ENCODE assay signal across 38 cellular contexts in the genomic region with DNA sequence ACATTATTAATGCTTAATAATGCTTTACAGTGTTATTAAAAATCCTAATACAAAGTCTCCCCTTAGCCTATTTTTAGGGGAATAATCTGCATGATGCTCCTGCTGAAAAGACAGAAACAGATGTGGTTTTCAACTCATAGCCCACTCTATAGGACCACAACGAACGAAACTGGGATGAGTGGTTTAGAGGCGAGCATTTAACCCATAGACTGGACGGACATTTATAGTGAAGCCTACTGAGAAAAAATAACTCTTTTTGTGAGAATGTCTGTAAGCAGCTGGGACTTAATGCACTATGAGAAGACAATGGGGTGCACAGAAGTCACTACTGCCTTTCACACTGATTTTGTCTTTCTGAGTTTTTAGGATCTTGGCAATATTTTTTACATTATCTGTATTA.
"Had no signal": no experiment of that assay in that cellular context is flagged by ENCODE, and none has a peak within 500 bp of the region (broad histone marks: within the 10 kb centered on the region; RNA-seq: fewer than 3 reads in every experiment).

No MANE protein-coding gene starts in this region.

- H3K4me1 ChIP-seq: adrenal gland, ascending aorta, body of pancreas, breast epithelium had no signal

- H3K9me3 Mint-ChIP-seq: activated naive CD4-positive, alpha-beta T cell treated with anti-CD3 and anti-CD28 coated beads for 36 hours; activated naive CD4-positive, alpha-beta T cell treated with anti-CD3 and anti-CD28 coated beads, Interleukin-2, amount 10 ng/mL, durations not matched to agents 7 days and 5 days; activated naive CD4-positive, alpha-beta T cell treated with anti-CD3 and anti-CD28 coated beads, Interleukin-2, amount 50 U/mL, for 24 hours; activated naive CD8-positive, alpha-beta T cell treated with anti-CD3 and anti-CD28 coated beads for 36 hours; activated naive CD8-positive, alpha-beta T cell treated with anti-CD3 and anti-CD28 coated beads, Interleukin-2, amount 10 ng/mL, durations not matched to agents 7 days and 5 days; activated T-cell treated with anti-CD3 and anti-CD28 coated beads, Interleukin-2, amount 50 U/mL, for 24 hours; activated T-cell treated with anti-CD3 and anti-CD28 coated beads, Interleukin-2, amount 50 U/mL, for 4 hours; activated T-helper 1 cell treated with anti-CD3 and anti-CD28 coated beads, Interleukin-12 subunit alpha, Interleukin-12 subunit beta, Interleukin-2, Interleukin-4 antibody, amounts not matched to agents 30 ng/mL and 10 ng/mL and 1 ng/mL, durations not matched to agents 14 hours and 24 hours and 36 hours; activated T-helper 17 cell treated with anti-CD3 and anti-CD28 coated beads, Interleukin-2, amount 50 U/mL, for 72 hours; activated T-helper 2 cell treated with anti-CD3 and anti-CD28 coated beads, Interferon-gamma antibody, Interleukin-2, Interleukin-4, amounts not matched to agents 10 μg/mL and 5 μg/mL and 100 μg/mL, durations not matched to agents 14 hours and 24 hours and 36 hours; brain; central memory CD8-positive, alpha-beta T cell had no signal

- H3K27me3 ChIP-seq: adrenal gland, ascending aorta, body of pancreas, brain microvascular endothelial cell, breast epithelium, cardiac muscle cell had no signal

- DNase-seq: activated effector memory CD4-positive, alpha-beta T cell treated with anti-CD3 and anti-CD28 coated beads, Interleukin-2, amount 50 U/mL, for 16 hours; activated effector memory CD4-positive, alpha-beta T cell treated with Interleukin-2 at 50 U/mL for 16 hours; activated gamma-delta T cell; activated gamma-delta T cell treated with Interleukin-2 at 50 U/mL for 16 hours; activated naive CD4-positive, alpha-beta T cell; activated naive CD4-positive, alpha-beta T cell treated with anti-CD3 and anti-CD28 coated beads for 36 hours; activated naive CD4-positive, alpha-beta T cell treated with anti-CD3 and anti-CD28 coated beads, Interleukin-2, amount 10 ng/mL, durations not matched to agents 7 days and 5 days; activated naive CD4-positive, alpha-beta T cell treated with anti-CD3 and anti-CD28 coated beads, Interleukin-2, amount 50 U/mL, for 16 hours; activated naive CD4-positive, alpha-beta T cell treated with Interleukin-2 at 50 U/mL for 16 hours; activated naive CD8-positive, alpha-beta T cell treated with anti-CD3 and anti-CD28 coated beads for 36 hours; activated naive CD8-positive, alpha-beta T cell treated with anti-CD3 and anti-CD28 coated beads, Interleukin-2, amount 10 ng/mL, durations not matched to agents 7 days and 5 days; activated naive CD8-positive, alpha-beta T cell treated with anti-CD3 and anti-CD28 coated beads, Interleukin-2, amount 50 U/mL, for 24 hours; activated T-cell treated with anti-CD3 and anti-CD28 coated beads, Interleukin-2, amount 50 U/mL, for 1 hour; activated T-cell treated with anti-CD3 and anti-CD28 coated beads, Interleukin-2, amount 50 U/mL, for 24 hours; activated T-cell treated with anti-CD3 and anti-CD28 coated beads, Interleukin-2, amount 50 U/mL, for 4 hours; activated T-cell treated with anti-CD3 and anti-CD28 coated beads, Interleukin-2, amount 50 U/mL, for 48 hours; activated T-cell treated with anti-CD3 and anti-CD28 coated beads, Interleukin-2, amount 50 U/mL, for 72 hours; adrenal gland; amniotic stem cell; amygdala; anterior cingulate cortex; aorta; body of pancreas; brain microvascular endothelial cell; caudate nucleus; central memory CD4-positive, alpha-beta T cell; cerebellar nuclear complex had no signal

- H3K36me3 Mint-ChIP-seq: activated naive CD4-positive, alpha-beta T cell treated with anti-CD3 and anti-CD28 coated beads, Interleukin-2, amount 10 ng/mL, durations not matched to agents 7 days and 5 days; activated naive CD4-positive, alpha-beta T cell treated with anti-CD3 and anti-CD28 coated beads, Interleukin-2, amount 50 U/mL, for 24 hours; activated naive CD8-positive, alpha-beta T cell; activated naive CD8-positive, alpha-beta T cell treated with anti-CD3 and anti-CD28 coated beads for 36 hours; activated naive CD8-positive, alpha-beta T cell treated with anti-CD3 and anti-CD28 coated beads, Interleukin-2, amount 10 ng/mL, durations not matched to agents 7 days and 5 days; brain had no signal

- H3K4me3 Mint-ChIP-seq: activated naive CD4-positive, alpha-beta T cell treated with anti-CD3 and anti-CD28 coated beads for 36 hours; activated naive CD4-positive, alpha-beta T cell treated with anti-CD3 and anti-CD28 coated beads, Interleukin-2, amount 10 ng/mL, durations not matched to agents 7 days and 5 days; activated naive CD4-positive, alpha-beta T cell treated with anti-CD3 and anti-CD28 coated beads, Interleukin-2, amount 50 U/mL, for 24 hours; activated naive CD8-positive, alpha-beta T cell; activated naive CD8-positive, alpha-beta T cell treated with anti-CD3 and anti-CD28 coated beads for 36 hours; activated naive CD8-positive, alpha-beta T cell treated with anti-CD3 and anti-CD28 coated beads, Interleukin-2, amount 10 ng/mL, durations not matched to agents 7 days and 5 days; activated naive CD8-positive, alpha-beta T cell treated with anti-CD3 and anti-CD28 coated beads, Interleukin-2, amount 50 U/mL, for 24 hours; activated T-cell treated with anti-CD3 and anti-CD28 coated beads, Interleukin-2, amount 50 U/mL, for 24 hours; activated T-cell treated with anti-CD3 and anti-CD28 coated beads, Interleukin-2, amount 50 U/mL, for 4 hours; activated T-cell treated with anti-CD3 and anti-CD28 coated beads, Interleukin-2, amount 50 U/mL, for 72 hours; activated T-helper 1 cell treated with anti-CD3 and anti-CD28 coated beads, Interleukin-12 subunit alpha, Interleukin-12 subunit beta, Interleukin-2, Interleukin-4 antibody, amounts not matched to agents 30 ng/mL and 10 ng/mL and 1 ng/mL, durations not matched to agents 14 hours and 24 hours and 36 hours; activated T-helper 17 cell treated with anti-CD3 and anti-CD28 coated beads, Interleukin-2, amount 50 U/mL, for 72 hours; brain; central memory CD8-positive, alpha-beta T cell had no signal

- H3K27ac ChIP-seq: adrenal gland, ascending aorta, body of pancreas, brain microvascular endothelial cell, breast epithelium, cardiac muscle cell had no signal

- H3K27ac Mint-ChIP-seq: activated naive CD4-positive, alpha-beta T cell treated with anti-CD3 and anti-CD28 coated beads for 36 hours; activated naive CD4-positive, alpha-beta T cell treated with anti-CD3 and anti-CD28 coated beads, Interleukin-2, amount 10 ng/mL, durations not matched to agents 7 days and 5 days; activated naive CD4-positive, alpha-beta T cell treated with anti-CD3 and anti-CD28 coated beads, Interleukin-2, amount 50 U/mL, for 24 hours; activated naive CD4-positive, alpha-beta T cell treated with anti-CD3 and anti-CD28 coated beads, Interleukin-2, amount 50 U/mL, for 72 hours; activated naive CD8-positive, alpha-beta T cell; activated naive CD8-positive, alpha-beta T cell treated with anti-CD3 and anti-CD28 coated beads for 36 hours; activated naive CD8-positive, alpha-beta T cell treated with anti-CD3 and anti-CD28 coated beads, Interleukin-2, amount 10 ng/mL, durations not matched to agents 7 days and 5 days; activated naive CD8-positive, alpha-beta T cell treated with anti-CD3 and anti-CD28 coated beads, Interleukin-2, amount 50 U/mL, for 24 hours; activated T-cell treated with anti-CD3 and anti-CD28 coated beads, Interleukin-2, amount 50 U/mL, for 24 hours; activated T-cell treated with anti-CD3 and anti-CD28 coated beads, Interleukin-2, amount 50 U/mL, for 72 hours; activated T-helper 1 cell treated with anti-CD3 and anti-CD28 coated beads, Interleukin-12 subunit alpha, Interleukin-12 subunit beta, Interleukin-2, Interleukin-4 antibody, amounts not matched to agents 30 ng/mL and 10 ng/mL and 1 ng/mL, durations not matched to agents 14 hours and 24 hours and 36 hours; activated T-helper 17 cell treated with anti-CD3 and anti-CD28 coated beads, Interleukin-2, amount 50 U/mL, for 72 hours; activated T-helper 2 cell treated with anti-CD3 and anti-CD28 coated beads, Interferon-gamma antibody, Interleukin-2, Interleukin-4, amounts not matched to agents 10 μg/mL and 5 μg/mL and 100 μg/mL, durations not matched to agents 14 hours and 24 hours and 36 hours; brain had no signal

- H3K4me3 ChIP-seq: adrenal gland, ascending aorta, body of pancreas, breast epithelium, cardiac muscle cell had no signal

- H3K9me3 ChIP-seq: adrenal gland, ascending aorta, body of pancreas, breast epithelium had no signal

- H3K27me3 Mint-ChIP-seq: activated naive CD4-positive, alpha-beta T cell treated with anti-CD3 and anti-CD28 coated beads, Interleukin-2, amount 10 ng/mL, durations not matched to agents 7 days and 5 days; activated naive CD4-positive, alpha-beta T cell treated with anti-CD3 and anti-CD28 coated beads, Interleukin-2, amount 50 U/mL, for 24 hours; activated naive CD8-positive, alpha-beta T cell; activated naive CD8-positive, alpha-beta T cell treated with anti-CD3 and anti-CD28 coated beads for 36 hours; activated naive CD8-positive, alpha-beta T cell treated with anti-CD3 and anti-CD28 coated beads, Interleukin-2, amount 10 ng/mL, durations not matched to agents 7 days and 5 days; activated naive CD8-positive, alpha-beta T cell treated with anti-CD3 and anti-CD28 coated beads, Interleukin-2, amount 50 U/mL, for 24 hours; activated T-cell treated with anti-CD3 and anti-CD28 coated beads, Interleukin-2, amount 50 U/mL, for 24 hours; activated T-helper 17 cell treated with anti-CD3 and anti-CD28 coated beads, Interleukin-2, amount 50 U/mL, for 72 hours; brain; central memory CD8-positive, alpha-beta T cell had no signal

- H3K36me3 ChIP-seq: adrenal gland, ascending aorta, brain microvascular endothelial cell, breast epithelium, cardiac muscle cell had no signal

- H3K4me1 Mint-ChIP-seq: activated naive CD4-positive, alpha-beta T cell treated with anti-CD3 and anti-CD28 coated beads, Interleukin-2, amount 10 ng/mL, durations not matched to agents 7 days and 5 days; activated naive CD4-positive, alpha-beta T cell treated with anti-CD3 and anti-CD28 coated beads, Interleukin-2, amount 50 U/mL, for 24 hours; activated naive CD8-positive, alpha-beta T cell treated with anti-CD3 and anti-CD28 coated beads for 36 hours; activated naive CD8-positive, alpha-beta T cell treated with anti-CD3 and anti-CD28 coated beads, Interleukin-2, amount 10 ng/mL, durations not matched to agents 7 days and 5 days; activated naive CD8-positive, alpha-beta T cell treated with anti-CD3 and anti-CD28 coated beads, Interleukin-2, amount 50 U/mL, for 24 hours; activated T-helper 17 cell treated with anti-CD3 and anti-CD28 coated beads, Interleukin-2, amount 50 U/mL, for 72 hours; brain; central memory CD8-positive, alpha-beta T cell had no signal

- ATAC-seq: activated naive CD4-positive, alpha-beta T cell treated with anti-CD3 and anti-CD28 coated beads, Interleukin-2, amount 50 U/mL, for 72 hours; activated naive CD8-positive, alpha-beta T cell treated with anti-CD3 and anti-CD28 coated beads, Interleukin-2, amount 50 U/mL, for 24 hours; activated T-cell treated with anti-CD3 and anti-CD28 coated beads, Interleukin-2, amount 50 U/mL, for 4 hours; activated T-cell treated with anti-CD3 and anti-CD28 coated beads, Interleukin-2, amount 50 U/mL, for 72 hours; activated T-helper 17 cell treated with anti-CD3 and anti-CD28 coated beads, Interleukin-2, amount 50 U/mL, for 72 hours; body of pancreas had no signal
